ENCODE assay signal across 8 cellular contexts in genomic region chr6:139533573-139534471, GRCh38.
DNase-seq lines count a peak whose midpoint lies in the region; ATAC-seq and TF ChIP-seq lines count a peak whose summit lies in the region.

No MANE protein-coding gene starts in this region.

- peak overlapping the region; percentile 55 for H3K4me3 Mint-ChIP-seq in activated CD4-positive, alpha-beta memory T cell treated with anti-CD3 and anti-CD28 coated beads for 36 hours

- no peaks in the 10 kb centered on the region for H3K36me3 ChIP-seq in subcutaneous abdominal adipose tissue (ENCODE audit: control insufficient read depth in 5 of 5, insufficient read depth in 5 of 5, low read length in 5 of 5)

- no peak for TF ChIP-seq CTCF in 22Rv1 (IDR thresholded peaks at IDR 0.05)

- peaks cover 57% of the 10 kb centered on the region for H3K4me1 Mint-ChIP-seq in activated CD4-positive, alpha-beta memory T cell treated with anti-CD3 and anti-CD28 coated beads for 36 hours (ENCODE audit: low read depth)

- no peaks in the 10 kb centered on the region for H3K9me3 ChIP-seq in subcutaneous abdominal adipose tissue (ENCODE audit: control insufficient read depth in 5 of 5, low read length in 5 of 5)

- no peaks in the 10 kb centered on the region for H3K27me3 Mint-ChIP-seq in activated CD4-positive, alpha-beta memory T cell treated with anti-CD3 and anti-CD28 coated beads for 36 hours

- H3K27me3 ChIP-seq in subcutaneous abdominal adipose tissue (ENCODE audit: control insufficient read depth in 5 of 5, insufficient read depth in 4 of 5, low read length in 5 of 5): no peaks in the 10 kb centered on the region

- H3K4me1 ChIP-seq in subcutaneous abdominal adipose tissue (ENCODE audit: control insufficient read depth in 5 of 5, insufficient read depth in 5 of 5, low read length in 5 of 5): peaks cover 2 to 28% (median 23%) of the 10 kb centered on the region in 5 donors

- H3K9me3 Mint-ChIP-seq in activated CD4-positive, alpha-beta memory T cell treated with anti-CD3 and anti-CD28 coated beads for 36 hours: peaks cover 2% of the 10 kb centered on the region

- intact Hi-C loops in activated CD4-positive, alpha-beta memory T cell treated with anti-CD3 and anti-CD28 coated beads for 36 hours (cut with micrococcal nuclease): loop anchor here (2.0 to 10.0 kb wide), 3 partner anchors 35 to 399 kb away; partner anchors contain the start of genes HECA and TXLNB
- intact Hi-C loops in left ventricle myocardium superior (cut with micrococcal nuclease): no loop called here

- ATAC-seq in GM21723 (IDR thresholded peaks at IDR 0.05; ENCODE audit: unreplicated experiment): peak; percentile 19
- ATAC-seq in left ventricle myocardium superior: peak; percentile 57
- no peak for ATAC-seq in GM19328 (IDR thresholded peaks at IDR 0.05; ENCODE audit: unreplicated experiment)

- POLR2A ChIA-PET in activated CD4-positive, alpha-beta memory T cell treated with anti-CD3 and anti-CD28 coated beads for 36 hours (lab: Charles Lee): interaction anchor here (0.6 to 2.0 kb wide), 3 partner anchors 13 to 163 kb away, joined by 8 to 13 read pairs (median 8); partner anchors contain the start of gene CITED2

- peak overlapping the region; percentile 100 for H3K27ac ChIP-seq in 22Rv1
- H3K27ac ChIP-seq in subcutaneous abdominal adipose tissue (ENCODE audit: low read depth, low read length): peak overlapping the region; percentile 52

- CTCF ChIA-PET in activated CD4-positive, alpha-beta memory T cell treated with anti-CD3 and anti-CD28 coated beads for 36 hours (lab: Charles Lee): interaction anchor here (1.2 kb wide), 1 partner anchor 169 kb away, joined by 3 read pairs; no protein-coding TSS in a partner anchor

- no peak for DNase-seq in activated CD4-positive, alpha-beta memory T cell treated with anti-CD3 and anti-CD28 coated beads for 36 hours
- DNase-seq in left ventricle myocardium superior (no peak), NCI-H146 (lab: John Stamatoyannopoulos, UW) (no peak), COR-L47 (lab: John Stamatoyannopoulos, UW) (no peak)

- H3K27ac Mint-ChIP-seq in activated CD4-positive, alpha-beta memory T cell treated with anti-CD3 and anti-CD28 coated beads for 36 hours: peak overlapping the region; percentile 85

- H3K9ac ChIP-seq in subcutaneous abdominal adipose tissue (ENCODE audit: low read length in 5 of 5): no peak overlapping the region

- H3K36me3 Mint-ChIP-seq in activated CD4-positive, alpha-beta memory T cell treated with anti-CD3 and anti-CD28 coated beads for 36 hours: peaks cover 1% of the 10 kb centered on the region

- peak overlapping the region in 4 of 5 donors; percentile 12 to 54 (median 18) for H3K4me3 ChIP-seq in subcutaneous abdominal adipose tissue (ENCODE audit: low read depth in 1 of 5, low read length in 5 of 5)
